Comparison of ENCODE assay signal across 8 cellular contexts in genomic region chr19:45577111-45577905, GRCh38. TPM values are rescaled to one million over a fixed set of nuclear protein-coding genes. Genes with fewer than 3 reads are reported as not detected.
A peak's percentile ranks its signal among the peaks of the same experiment; 100 is the strongest.
DNase-seq lines count a peak whose midpoint lies in the region; ATAC-seq and TF ChIP-seq lines count a peak whose summit lies in the region.

No MANE protein-coding gene starts in this region.

- H2BK12ac ChIP-seq in trophoblast cell (ENCODE audit: low read length) = no peak overlapping the region

- peaks cover 2% of the 10 kb centered on the region for H3K79me1 ChIP-seq in trophoblast cell (ENCODE audit: low read length)

- no peaks in the 10 kb centered on the region for H3K27me3 ChIP-seq in trophoblast cell (ENCODE audit: insufficient read depth, low read length)

- no peak overlapping the region for H4K12ac ChIP-seq in trophoblast cell (ENCODE audit: low read depth, low read length)

- no peak overlapping the region for H3K4ac ChIP-seq in trophoblast cell (ENCODE audit: low read depth, low read length)

- no peak overlapping the region for H3K9ac ChIP-seq in trophoblast cell (ENCODE audit: low read length)

- peak overlapping the region; percentile 62 for H3K27ac ChIP-seq in trophoblast cell (ENCODE audit: low read depth, low read length)

- H3K18ac ChIP-seq in trophoblast cell (ENCODE audit: low read length) = no peak overlapping the region

- no peak overlapping the region for H2AFZ ChIP-seq in trophoblast cell (ENCODE audit: insufficient read depth, low read length, poor library complexity)

- no peak overlapping the region for H3K4me3 ChIP-seq in foreskin fibroblast (ENCODE audit: low read depth in 1 of 2, low read length in 2 of 2)
- H3K4me3 ChIP-seq in trophoblast cell (ENCODE audit: low read depth, low read length) = no peak overlapping the region

- no peak overlapping the region for H2BK5ac ChIP-seq in trophoblast cell (ENCODE audit: low read depth, low read length, poor library complexity)

- no peaks in the 10 kb centered on the region for H3K36me3 ChIP-seq in trophoblast cell (ENCODE audit: control insufficient read depth in 1 of 2, insufficient read depth in 2 of 2, low read length in 2 of 2)

- no peak overlapping the region for H4K8ac ChIP-seq in trophoblast cell (ENCODE audit: low read depth, low read length)

- ATAC-seq in activated CD4-positive, CD25-positive, alpha-beta regulatory T cell treated with anti-CD3 and anti-CD28 coated beads, Interleukin-2, amount 50 U/mL, for 24 hours = no peak
- ATAC-seq in GM21381 (IDR thresholded peaks at IDR 0.05; ENCODE audit: unreplicated experiment) = no peak

- H3K4me1 ChIP-seq in trophoblast cell (ENCODE audit: control insufficient read depth in 1 of 2, insufficient read depth in 2 of 2, low read length in 2 of 2) = peaks cover 19 to 20% of the 10 kb centered on the region in 2 experiments

- no peak for TF ChIP-seq CTCF in foreskin fibroblast (IDR thresholded peaks at IDR 0.05; ENCODE audit: low read depth, low read length)

- peaks cover 2% of the 10 kb centered on the region for H3K9me3 ChIP-seq in trophoblast cell (ENCODE audit: insufficient read depth, low read depth, low read length)

- no CpG with 5 or more reads among the region's 11 CpGs for WGBS in trophoblast cell (ENCODE audit: extremely low coverage, insufficient coverage, insufficient read length)

- no peak overlapping the region for H2AK5ac ChIP-seq in trophoblast cell (ENCODE audit: low read length)

- no peak overlapping the region for H3K14ac ChIP-seq in trophoblast cell (ENCODE audit: low read length)

- no peak overlapping the region for H3K23ac ChIP-seq in trophoblast cell (ENCODE audit: low read length)

- peaks cover 2% of the 10 kb centered on the region for H3K79me2 ChIP-seq in trophoblast cell (ENCODE audit: control insufficient read depth, insufficient read depth, low read length, poor library complexity)

- H3K4me2 ChIP-seq in trophoblast cell (ENCODE audit: low read length) = peak overlapping the region; percentile 37

- H4K91ac ChIP-seq in trophoblast cell (ENCODE audit: low read depth, low read length) = no peak overlapping the region

- peak; percentile 97 for DNase-seq in ELR (ENCODE audit: low read depth)
- peak; percentile 40 to 55 for DNase-seq in SW 1271 (lab: John Stamatoyannopoulos, UW)
- DNase-seq in foreskin fibroblast = peak; percentile 89 to 95
- peak; percentile 97 to 99 for DNase-seq in trophoblast cell
- no peak for DNase-seq in NCI-H146 treated with DMSO at 0.1 percent for 48 hours (lab: John Stamatoyannopoulos, UW; ENCODE audit: unreplicated experiment)
- DNase-seq in UCSD-AML1 (lab: John Stamatoyannopoulos, UW; ENCODE audit: unreplicated experiment) = no peak

- no peak overlapping the region for H2BK120ac ChIP-seq in trophoblast cell (ENCODE audit: insufficient read depth, low read length, poor library complexity)

RNA-seq across cellular contexts. Expression of gene OPA3, which starts 7.3 kb away (rescaled TPM):
- polyA plus RNA-seq in trophoblast cell (2013) = 8.4 and 8.8 TPM in 2 replicates

RNA-seq across cellular contexts. Expression of gene GPR4, which starts 24.7 kb away (rescaled TPM):
- polyA plus RNA-seq in trophoblast cell (2013) = 0.03 TPM in 1 of 2 replicates, not detected in the other

Comparison
In these comparisons a context has a peak if more than half of its experiments do, and no peak if none do; other contexts are left out.
1. DNase-seq: peak in ELR (single experiment), SW 1271 (2 of 2), foreskin fibroblast (2 of 2) and trophoblast cell (2 of 2); none in NCI-H146 treated with DMSO at 0.1 percent for 48 hours (single experiment) and UCSD-AML1 (single experiment).